Comparison of ENCODE assay signal across 9 cellular contexts in genomic region chr7:12731214-12731656, GRCh38. TPM values are rescaled to one million over a fixed set of nuclear protein-coding genes. Genes with fewer than 3 reads are reported as not detected.
DNase-seq lines count a peak whose midpoint lies in the region; ATAC-seq and TF ChIP-seq lines count a peak whose summit lies in the region.
"Had no signal": no experiment of that assay in that cellular context is flagged by ENCODE, and none has a peak within 500 bp of the region (broad histone marks: within the 10 kb centered on the region; RNA-seq: fewer than 3 reads in every experiment).

No MANE protein-coding gene starts in this region.

- DNase-seq in CD8-positive, alpha-beta T cell, result peak in 3 of 7 experiments; percentile 6 to 18 (median 14)
- DNase-seq in activated CD8-positive, alpha-beta T cell treated with anti-CD3 and anti-CD28 coated beads for 36 hours, result peak; percentile 12
- DNase-seq in iPS-NIHi11 (ENCODE audit: low spot score) (peak; percentile 34), posterior vena cava (ENCODE audit: low spot score) (no peak)
- no peak for DNase-seq in activated CD8-positive, alpha-beta memory T cell treated with anti-CD3 and anti-CD28 coated beads, Interleukin-2, amount 50 U/mL, for 4 hours
- DNase-seq: posterior cingulate gyrus had no signal

- no peaks in the 10 kb centered on the region for H3K9me3 Mint-ChIP-seq in CD8-positive, alpha-beta T cell
- H3K9me3 Mint-ChIP-seq in activated CD8-positive, alpha-beta T cell treated with anti-CD3 and anti-CD28 coated beads for 36 hours, result no peaks in the 10 kb centered on the region

- H3K27me3 Mint-ChIP-seq in CD8-positive, alpha-beta T cell (ENCODE audit: low read depth), result peaks cover 2% of the 10 kb centered on the region
- no peaks in the 10 kb centered on the region for H3K27me3 Mint-ChIP-seq in activated CD8-positive, alpha-beta T cell treated with anti-CD3 and anti-CD28 coated beads for 36 hours

- POLR2A ChIA-PET in CD8-positive, alpha-beta T cell (lab: Charles Lee), result no interaction called here
- POLR2A ChIA-PET in activated CD8-positive, alpha-beta T cell treated with anti-CD3 and anti-CD28 coated beads for 36 hours (lab: Charles Lee), result no interaction called here

- H3K4me1 ChIP-seq in CD8-positive, alpha-beta T cell (ENCODE audit: insufficient read depth, low read length), result peaks cover 16% of the 10 kb centered on the region

- H3K27ac Mint-ChIP-seq in CD8-positive, alpha-beta T cell, result peak overlapping the region; percentile 19
- no peak overlapping the region for H3K27ac Mint-ChIP-seq in activated CD8-positive, alpha-beta T cell treated with anti-CD3 and anti-CD28 coated beads for 36 hours

- peak overlapping the region; percentile 55 for H3K4me3 Mint-ChIP-seq in CD8-positive, alpha-beta T cell
- H3K4me3 Mint-ChIP-seq in activated CD8-positive, alpha-beta T cell treated with anti-CD3 and anti-CD28 coated beads for 36 hours, result no peak overlapping the region

- no peak for ATAC-seq in CD8-positive, alpha-beta T cell
- ATAC-seq in HG03432 (IDR thresholded peaks at IDR 0.05; ENCODE audit: unreplicated experiment) (peak; percentile 58), GM18511 (IDR thresholded peaks at IDR 0.05; ENCODE audit: unreplicated experiment) (no peak), GM18502 (IDR thresholded peaks at IDR 0.05; ENCODE audit: poor library complexity, unreplicated experiment) (no peak)
- ATAC-seq in activated CD8-positive, alpha-beta T cell treated with anti-CD3 and anti-CD28 coated beads for 36 hours, result no peak

- no peak for TF ChIP-seq CTCF in CD8-positive, alpha-beta T cell (IDR thresholded peaks at IDR 0.05)
- TF ChIP-seq CTCF in activated CD8-positive, alpha-beta T cell treated with anti-CD3 and anti-CD28 coated beads for 36 hours (IDR thresholded peaks at IDR 0.05), result no peak

- no peaks in the 10 kb centered on the region for H3K36me3 Mint-ChIP-seq in CD8-positive, alpha-beta T cell
- H3K36me3 Mint-ChIP-seq in activated CD8-positive, alpha-beta T cell treated with anti-CD3 and anti-CD28 coated beads for 36 hours (ENCODE audit: low read depth), result no peaks in the 10 kb centered on the region

- no peaks in the 10 kb centered on the region for H3K36me3 ChIP-seq in CD8-positive, alpha-beta T cell (ENCODE audit: insufficient read depth, low read length)

- no peaks in the 10 kb centered on the region for H3K27me3 ChIP-seq in CD8-positive, alpha-beta T cell (ENCODE audit: insufficient read depth, low read length)

- no peak overlapping the region for H3K27ac ChIP-seq in CD8-positive, alpha-beta T cell (ENCODE audit: low read depth, low read length)

- intact Hi-C loops in CD8-positive, alpha-beta T cell (cut with DNase I, micrococcal nuclease), result loop anchor here in 1 of 2 experiments (2.0 kb wide), 1 partner anchor 44 kb away; the partner anchor contains the start of gene ARL4A
- intact Hi-C loops in activated CD8-positive, alpha-beta T cell treated with anti-CD3 and anti-CD28 coated beads for 36 hours (cut with micrococcal nuclease), result no loop called here
- intact Hi-C loops in posterior vena cava (cut with DNase I), result no loop called here

- H3K9me3 ChIP-seq in CD8-positive, alpha-beta T cell (ENCODE audit: low read length), result no peaks in the 10 kb centered on the region

- peaks cover 17% of the 10 kb centered on the region for H3K4me1 Mint-ChIP-seq in CD8-positive, alpha-beta T cell (ENCODE audit: low read depth)
- peaks cover 13% of the 10 kb centered on the region for H3K4me1 Mint-ChIP-seq in activated CD8-positive, alpha-beta T cell treated with anti-CD3 and anti-CD28 coated beads for 36 hours (ENCODE audit: low read depth)

- CTCF ChIA-PET in CD8-positive, alpha-beta T cell (lab: Charles Lee), result interaction anchor here (0.5 kb wide), 1 partner anchor 50 kb away, joined by 3 read pairs; no protein-coding TSS in a partner anchor
- CTCF ChIA-PET in activated CD8-positive, alpha-beta T cell treated with anti-CD3 and anti-CD28 coated beads for 36 hours (lab: Charles Lee), result no interaction called here

- H3K4me3 ChIP-seq in CD8-positive, alpha-beta T cell (ENCODE audit: low read depth, low read length), result no peak overlapping the region

RNA-seq across cellular contexts. Expression of gene ARL4A, which starts 43.8 kb away (rescaled TPM):
- 10 to 100 TPM; 48.6 to 56.2 TPM for total RNA-seq in CD8-positive, alpha-beta T cell
- total RNA-seq in activated CD8-positive, alpha-beta T cell treated with anti-CD3 and anti-CD28 coated beads for 36 hours, result 10 to 100 TPM; 10.8 to 11.3 TPM
- 10 to 100 TPM; 23.9 TPM for total RNA-seq in posterior vena cava

Comparison
In these comparisons a context has a peak if more than half of its experiments do, and no peak if none do; other contexts are left out.
1. DNase-seq: peak in activated CD8-positive, alpha-beta T cell treated with anti-CD3 and anti-CD28 coated beads for 36 hours (single experiment) and iPS-NIHi11 (single experiment); none in posterior vena cava (single experiment) and activated CD8-positive, alpha-beta memory T cell treated with anti-CD3 and anti-CD28 coated beads, Interleukin-2, amount 50 U/mL, for 4 hours (single experiment).